In genomic region chr3:13072239-13073041, GRCh38 we compare ENCODE assay signal across 1 cellular context.
TF ChIP-seq lines count a peak whose summit lies in the region.

No MANE protein-coding gene starts in this region.

TF ChIP-seq in SK-N-SH treated with all-trans-retinoic acid at 6 μM for 48 hours, 23 proteins besides CTCF, POLR2A, EP300 and RAD21 (continued from another document):
- TF ChIP-seq CSRNP3 (CRISPR knock-in tag; IDR thresholded peaks at IDR 0.05) (no peak), GLIS3 (CRISPR knock-in tag; IDR thresholded peaks at IDR 0.05) (no peak), PATZ1 (CRISPR knock-in tag; IDR thresholded peaks at IDR 0.05; ENCODE audit: borderline replicate concordance) (no peak), CSDC2 (CRISPR knock-in tag; IDR thresholded peaks at IDR 0.05) (no peak), SNAI2 (CRISPR knock-in tag; IDR thresholded peaks at IDR 0.05) (no peak)
